In genomic region chr21:45291613-45292398, GRCh38 we compare ENCODE assay signal across 1 cellular context.
TF ChIP-seq lines count a peak whose summit lies in the region.

No MANE protein-coding gene starts in this region.

TF ChIP-seq in HepG2, 621 proteins besides CTCF, POLR2A, EP300 and RAD21 (continued from another document and continues in another):
- TF ChIP-seq, protein P1, sequence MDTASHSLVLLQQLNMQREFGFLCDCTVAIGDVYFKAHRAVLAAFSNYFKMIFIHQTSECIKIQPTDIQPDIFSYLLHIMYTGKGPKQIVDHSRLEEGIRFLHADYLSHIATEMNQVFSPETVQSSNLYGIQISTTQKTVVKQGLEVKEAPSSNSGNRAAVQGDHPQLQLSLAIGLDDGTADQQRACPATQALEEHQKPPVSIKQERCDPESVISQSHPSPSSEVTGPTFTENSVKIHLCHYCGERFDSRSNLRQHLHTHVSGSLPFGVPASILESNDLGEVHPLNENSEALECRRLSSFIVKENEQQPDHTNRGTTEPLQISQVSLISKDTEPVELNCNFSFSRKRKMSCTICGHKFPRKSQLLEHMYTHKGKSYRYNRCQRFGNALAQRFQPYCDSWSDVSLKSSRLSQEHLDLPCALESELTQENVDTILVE (CRISPR knock-in tag; IDR thresholded peaks at IDR 0.05) = no peak
- TF ChIP-seq ZFP90 (CRISPR knock-in tag; IDR thresholded peaks at IDR 0.05; ENCODE audit: borderline replicate concordance) = no peak
- no peak for TF ChIP-seq ATRX (CRISPR knock-in tag; IDR thresholded peaks at IDR 0.05; ENCODE audit: borderline replicate concordance)
- no peak for TF ChIP-seq JUN (CRISPR knock-in tag; IDR thresholded peaks at IDR 0.05)
- TF ChIP-seq KAT8 (CRISPR knock-in tag; IDR thresholded peaks at IDR 0.05) = no peak
- no peak for TF ChIP-seq SALL2 (CRISPR knock-in tag; IDR thresholded peaks at IDR 0.05)
- TF ChIP-seq ZBTB33 (CRISPR knock-in tag; IDR thresholded peaks at IDR 0.05) = peak; percentile 95
- TF ChIP-seq, protein P2, sequence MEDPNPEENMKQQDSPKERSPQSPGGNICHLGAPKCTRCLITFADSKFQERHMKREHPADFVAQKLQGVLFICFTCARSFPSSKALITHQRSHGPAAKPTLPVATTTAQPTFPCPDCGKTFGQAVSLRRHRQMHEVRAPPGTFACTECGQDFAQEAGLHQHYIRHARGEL (CRISPR knock-in tag; IDR thresholded peaks at IDR 0.05) = 0 out of 2 replicates have a peak, but pooled peaks have one; percentile 51
- TF ChIP-seq RBFOX2 (IDR thresholded peaks at IDR 0.05; ENCODE audit: low read depth, low read length) = peak; percentile 33
- TF ChIP-seq ZNF350 (CRISPR knock-in tag; IDR thresholded peaks at IDR 0.05; ENCODE audit: borderline replicate concordance, low read depth) = peak; percentile 31; the same call in 1 of the 2 replicates
- TF ChIP-seq ZFX (CRISPR knock-in tag; IDR thresholded peaks at IDR 0.05; ENCODE audit: low read depth) = no peak
- no peak for TF ChIP-seq NCOA1 (CRISPR knock-in tag; IDR thresholded peaks at IDR 0.05)
- no peak for TF ChIP-seq ZNF253 (CRISPR knock-in tag; IDR thresholded peaks at IDR 0.05; ENCODE audit: borderline replicate concordance)
- no peak for TF ChIP-seq FOXA3 (CRISPR knock-in tag; IDR thresholded peaks at IDR 0.05)
- TF ChIP-seq ZBTB8A (CRISPR knock-in tag; IDR thresholded peaks at IDR 0.05; ENCODE audit: borderline replicate concordance, low read depth) = no peak
- no peak for TF ChIP-seq HNF1A (IDR thresholded peaks at IDR 0.05; ENCODE audit: low read depth)
- no peak for TF ChIP-seq HNF1A (CRISPR knock-in tag; IDR thresholded peaks at IDR 0.05; ENCODE audit: borderline replicate concordance)
- peak; percentile 37; the same call in 1 of the 2 replicates for TF ChIP-seq DR1 (CRISPR knock-in tag; IDR thresholded peaks at IDR 0.05)
- peak; percentile 75; the same call in 1 of the 2 replicates for TF ChIP-seq CAMTA2 (CRISPR knock-in tag; IDR thresholded peaks at IDR 0.05; ENCODE audit: borderline replicate concordance)
- TF ChIP-seq, protein P3, sequence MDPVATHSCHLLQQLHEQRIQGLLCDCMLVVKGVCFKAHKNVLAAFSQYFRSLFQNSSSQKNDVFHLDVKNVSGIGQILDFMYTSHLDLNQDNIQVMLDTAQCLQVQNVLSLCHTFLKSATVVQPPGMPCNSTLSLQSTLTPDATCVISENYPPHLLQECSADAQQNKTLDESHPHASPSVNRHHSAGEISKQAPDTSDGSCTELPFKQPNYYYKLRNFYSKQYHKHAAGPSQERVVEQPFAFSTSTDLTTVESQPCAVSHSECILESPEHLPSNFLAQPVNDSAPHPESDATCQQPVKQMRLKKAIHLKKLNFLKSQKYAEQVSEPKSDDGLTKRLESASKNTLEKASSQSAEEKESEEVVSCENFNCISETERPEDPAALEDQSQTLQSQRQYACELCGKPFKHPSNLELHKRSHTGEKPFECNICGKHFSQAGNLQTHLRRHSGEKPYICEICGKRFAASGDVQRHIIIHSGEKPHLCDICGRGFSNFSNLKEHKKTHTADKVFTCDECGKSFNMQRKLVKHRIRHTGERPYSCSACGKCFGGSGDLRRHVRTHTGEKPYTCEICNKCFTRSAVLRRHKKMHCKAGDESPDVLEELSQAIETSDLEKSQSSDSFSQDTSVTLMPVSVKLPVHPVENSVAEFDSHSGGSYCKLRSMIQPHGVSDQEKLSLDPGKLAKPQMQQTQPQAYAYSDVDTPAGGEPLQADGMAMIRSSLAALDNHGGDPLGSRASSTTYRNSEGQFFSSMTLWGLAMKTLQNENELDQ (CRISPR knock-in tag; IDR thresholded peaks at IDR 0.05; ENCODE audit: borderline replicate concordance) = no peak
- no peak for TF ChIP-seq TFDP2 (CRISPR knock-in tag; IDR thresholded peaks at IDR 0.05)
- no peak for TF ChIP-seq MBNL3 (CRISPR knock-in tag; conservative IDR thresholded peaks at IDR 0.05)
- TF ChIP-seq ZNF329 (CRISPR knock-in tag; IDR thresholded peaks at IDR 0.05; ENCODE audit: low read depth) = no peak
- TF ChIP-seq KLF13 (CRISPR knock-in tag; IDR thresholded peaks at IDR 0.05) = no peak
- TF ChIP-seq, protein P4, sequence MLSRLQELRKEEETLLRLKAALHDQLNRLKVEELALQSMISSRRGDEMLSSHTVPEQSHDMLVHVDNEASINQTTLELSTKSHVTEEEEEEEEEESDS (CRISPR knock-in tag; IDR thresholded peaks at IDR 0.05; ENCODE audit: borderline replicate concordance) = no peak
- no peak for TF ChIP-seq TP53 (CRISPR knock-in tag; conservative IDR thresholded peaks at IDR 0.05)
- no peak for TF ChIP-seq RNF2 (conservative IDR thresholded peaks at IDR 0.05; ENCODE audit: low read depth)
- no peak for TF ChIP-seq WIZ (CRISPR knock-in tag; IDR thresholded peaks at IDR 0.05)
- TF ChIP-seq, protein P5, sequence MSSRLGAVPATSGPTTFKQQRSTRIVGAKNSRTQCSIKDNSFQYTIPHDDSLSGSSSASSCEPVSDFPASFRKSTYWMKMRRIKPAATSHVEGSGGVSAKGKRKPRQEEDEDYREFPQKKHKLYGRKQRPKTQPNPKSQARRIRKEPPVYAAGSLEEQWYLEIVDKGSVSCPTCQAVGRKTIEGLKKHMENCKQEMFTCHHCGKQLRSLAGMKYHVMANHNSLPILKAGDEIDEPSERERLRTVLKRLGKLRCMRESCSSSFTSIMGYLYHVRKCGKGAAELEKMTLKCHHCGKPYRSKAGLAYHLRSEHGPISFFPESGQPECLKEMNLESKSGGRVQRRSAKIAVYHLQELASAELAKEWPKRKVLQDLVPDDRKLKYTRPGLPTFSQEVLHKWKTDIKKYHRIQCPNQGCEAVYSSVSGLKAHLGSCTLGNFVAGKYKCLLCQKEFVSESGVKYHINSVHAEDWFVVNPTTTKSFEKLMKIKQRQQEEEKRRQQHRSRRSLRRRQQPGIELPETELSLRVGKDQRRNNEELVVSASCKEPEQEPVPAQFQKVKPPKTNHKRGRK (CRISPR knock-in tag; IDR thresholded peaks at IDR 0.05) = no peak
- TF ChIP-seq ETV5 (CRISPR knock-in tag; IDR thresholded peaks at IDR 0.05; ENCODE audit: borderline replicate concordance) = no peak
- 0 out of 2 replicates have a peak, but pooled peaks have one; percentile 15 for TF ChIP-seq ZNF563 (CRISPR knock-in tag; IDR thresholded peaks at IDR 0.05)
- no peak for TF ChIP-seq ZNF709 (CRISPR knock-in tag; IDR thresholded peaks at IDR 0.05)
- TF ChIP-seq EED (CRISPR knock-in tag; IDR thresholded peaks at IDR 0.05) = 0 out of 2 replicates have a peak, but pooled peaks have one; percentile 21
- TF ChIP-seq SOX5 (CRISPR knock-in tag; IDR thresholded peaks at IDR 0.05; ENCODE audit: borderline replicate concordance) = no peak
- TF ChIP-seq ZNF687 (CRISPR knock-in tag; IDR thresholded peaks at IDR 0.05) = no peak
- no peak for TF ChIP-seq IRF2 (CRISPR knock-in tag; IDR thresholded peaks at IDR 0.05)
- TF ChIP-seq ZNF556 (CRISPR knock-in tag; IDR thresholded peaks at IDR 0.05; ENCODE audit: borderline replicate concordance) = no peak
- no peak for TF ChIP-seq RARG (CRISPR knock-in tag; IDR thresholded peaks at IDR 0.05; ENCODE audit: low read depth)
- TF ChIP-seq, protein P6, sequence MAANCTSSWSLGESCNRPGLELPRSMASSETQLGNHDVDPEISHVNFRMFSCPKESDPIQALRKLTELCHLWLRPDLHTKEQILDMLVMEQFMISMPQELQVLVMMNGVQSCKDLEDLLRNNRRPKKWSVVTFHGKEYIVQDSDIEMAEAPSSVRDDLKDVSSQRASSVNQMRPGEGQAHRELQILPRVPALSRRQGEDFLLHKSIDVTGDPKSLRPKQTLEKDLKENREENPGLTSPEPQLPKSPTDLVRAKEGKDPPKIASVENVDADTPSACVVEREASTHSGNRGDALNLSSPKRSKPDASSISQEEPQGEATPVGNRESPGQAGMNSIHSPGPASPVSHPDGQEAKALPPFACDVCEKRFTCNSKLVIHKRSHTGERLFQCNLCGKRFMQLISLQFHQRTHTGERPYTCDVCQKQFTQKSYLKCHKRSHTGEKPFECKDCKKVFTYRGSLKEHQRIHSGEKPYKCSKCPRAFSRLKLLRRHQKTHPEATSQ (CRISPR knock-in tag; IDR thresholded peaks at IDR 0.05; ENCODE audit: borderline replicate concordance) = no peak
- no peak for TF ChIP-seq JARID2 (CRISPR knock-in tag; IDR thresholded peaks at IDR 0.05; ENCODE audit: insufficient replicate concordance)
- TF ChIP-seq MTA1 (CRISPR knock-in tag; IDR thresholded peaks at IDR 0.05; ENCODE audit: borderline replicate concordance) = no peak
- no peak for TF ChIP-seq NFIC (IDR thresholded peaks at IDR 0.05; ENCODE audit: low read length)
